Comparison of ENCODE assay signal across 8 cellular contexts in the genomic region with DNA sequence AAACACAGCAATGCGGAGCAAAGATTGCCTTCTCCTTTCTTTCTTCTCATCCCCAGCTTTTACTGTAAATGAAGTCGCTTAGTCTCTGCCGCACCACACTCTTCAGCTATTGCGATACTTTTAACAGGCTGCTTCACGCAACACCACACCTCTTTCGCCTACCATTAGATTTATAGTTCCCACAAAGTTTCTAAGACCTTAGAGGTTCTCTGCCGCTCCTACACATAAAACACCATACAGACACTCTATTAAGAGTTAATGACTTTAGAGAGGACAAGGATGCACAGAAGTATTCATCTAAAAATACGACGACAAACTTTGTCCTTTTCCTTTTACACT. TPM values are rescaled to one million over a fixed set of nuclear protein-coding genes. Genes with fewer than 3 reads are reported as not detected.
A peak's percentile ranks its signal among the peaks of the same experiment; 100 is the strongest.
DNase-seq lines count a peak whose midpoint lies in the region; ATAC-seq and TF ChIP-seq lines count a peak whose summit lies in the region.

No MANE protein-coding gene starts in this region.

- no peaks in the 10 kb centered on the region for H3K9me3 Mint-ChIP-seq in naive thymus-derived CD8-positive, alpha-beta T cell

- H3K4me3 Mint-ChIP-seq in naive thymus-derived CD8-positive, alpha-beta T cell: peak overlapping the region; percentile 90 to 99 (median 96)

- POLR2A ChIA-PET in A673 (lab: Charles Lee; ENCODE audit: low non-redundant PET) (no interaction called here), RWPE1 (lab: Yijun Ruan, JAX; ENCODE audit: low non-redundant PET) (no interaction called here)
- POLR2A ChIA-PET in naive thymus-derived CD8-positive, alpha-beta T cell (lab: Charles Lee): interaction anchor here (0.9 to 2.2 kb wide), 4 partner anchors 8 to 578 kb away, joined by 3 to 12 read pairs (median 7); partner anchors contain the start of genes CCDC112 and FEM1C

- CTCF ChIA-PET in A673 (lab: Charles Lee) (no interaction called here), RWPE1 (lab: Yijun Ruan, JAX) (interaction anchor here (0.7 to 1.3 kb wide), 2 partner anchors 73 to 74 kb away, joined by 3 read pairs; no protein-coding TSS in a partner anchor)

- H3K4me3 ChIP-seq in A673 (ENCODE audit: low read depth, low read length, poor library complexity, severe bottlenecking) (peak overlapping the region; percentile 81), epithelial cell of proximal tubule (ENCODE audit: low read depth, low read length) (peak overlapping the region; percentile 88)

- no peak for TF ChIP-seq CTCF in A673 (conservative IDR thresholded peaks at IDR 0.05; ENCODE audit: low read depth, low read length)
- TF ChIP-seq CTCF in RWPE1 (conservative IDR thresholded peaks at IDR 0.05; ENCODE audit: low read depth): no peak
- TF ChIP-seq CTCF in epithelial cell of proximal tubule (conservative IDR thresholded peaks at IDR 0.05; ENCODE audit: low read depth, low read length): no peak

- BruUV-seq in A673 (replicated peaks; lab: Mats Ljungman, UMichigan): no TSS peak

- peaks cover 0 to 13% (median 5%) of the 10 kb centered on the region in 3 donors for H3K36me3 Mint-ChIP-seq in naive thymus-derived CD8-positive, alpha-beta T cell

- H3K27ac ChIP-seq in A673 (ENCODE audit: low read depth, low read length, poor library complexity, severe bottlenecking): peak overlapping the region; percentile 84
- H3K27ac ChIP-seq in RWPE1: peak overlapping the region; percentile 95

- H3K4me1 Mint-ChIP-seq in naive thymus-derived CD8-positive, alpha-beta T cell: peaks cover 19 to 57% (median 55%) of the 10 kb centered on the region in 4 donors

- H3K27me3 ChIP-seq in A673 (replicated peaks; ENCODE audit: insufficient read depth, low read depth, low read length, poor library complexity): no peaks in the 10 kb centered on the region

- ATAC-seq in GM18519 (IDR thresholded peaks at IDR 0.05; ENCODE audit: low FRiP score, unreplicated experiment): peak; percentile 31
- ATAC-seq in HG02973 (IDR thresholded peaks at IDR 0.05; ENCODE audit: unreplicated experiment): peak; percentile 53
- ATAC-seq in naive thymus-derived CD8-positive, alpha-beta T cell: peak; percentile 5 to 6

- intact Hi-C loops in A673 (cut with micrococcal nuclease; ENCODE audit: unreplicated experiment): no loop called here

- H3K9me3 ChIP-seq in A673 (ENCODE audit: low read depth, low read length, poor library complexity, severe bottlenecking): no peaks in the 10 kb centered on the region

- peaks cover 9% of the 10 kb centered on the region for H3K4me1 ChIP-seq in A673 (ENCODE audit: insufficient read depth, low read length, poor library complexity, severe bottlenecking)

- no peaks in the 10 kb centered on the region for H3K27me3 Mint-ChIP-seq in naive thymus-derived CD8-positive, alpha-beta T cell

- DNase-seq in A673 (ENCODE audit: low spot score) (no peak), RWPE1 (ENCODE audit: low spot score) (peak; percentile 37), epithelial cell of proximal tubule (ENCODE audit: low read depth) (no peak), NCI-H510A (lab: John Stamatoyannopoulos, UW) (no peak), GDM1 (lab: John Stamatoyannopoulos, UW) (no peak)
- DNase-seq in naive thymus-derived CD8-positive, alpha-beta T cell: peak in 1 of 10 donors; percentile 5

- no peaks in the 10 kb centered on the region for H3K36me3 ChIP-seq in A673 (ENCODE audit: insufficient read depth, low read length, poor library complexity, severe bottlenecking)

- H3K27ac Mint-ChIP-seq in naive thymus-derived CD8-positive, alpha-beta T cell: peak overlapping the region; percentile 95 to 98 (median 96)

RNA-seq across cellular contexts. Expression of gene PGGT1B, which starts 0.6 kb away (rescaled TPM):
- total RNA-seq in A673 (2021): 43.0 and 44.1 TPM in 2 replicates
- total RNA-seq in epithelial cell of proximal tubule: 4.6 and 5.4 TPM in 2 replicates
- 10 to 100 TPM; 36.4 to 42.6 TPM for total RNA-seq in naive thymus-derived CD8-positive, alpha-beta T cell
- 10 to 100 TPM in 2 of 3 donors, 1 to 10 TPM in 1; 7.1 to 17.4 (median 10.8) TPM for polyA plus RNA-seq in naive thymus-derived CD8-positive, alpha-beta T cell

RNA-seq across cellular contexts. Expression of gene CCDC112, which starts 34.4 kb away (rescaled TPM):
- 13.4 and 14.2 TPM in 2 replicates for total RNA-seq in A673 (2021)
- 10.0 and 11.7 TPM in 2 replicates for total RNA-seq in epithelial cell of proximal tubule
- total RNA-seq in naive thymus-derived CD8-positive, alpha-beta T cell: 1 to 10 TPM; 6.5 to 7.5 TPM
- 1 to 10 TPM; 2.8 to 4.5 (median 4.3) TPM for polyA plus RNA-seq in naive thymus-derived CD8-positive, alpha-beta T cell
